ENCODE assay signal across 18 cellular contexts in the genomic region with DNA sequence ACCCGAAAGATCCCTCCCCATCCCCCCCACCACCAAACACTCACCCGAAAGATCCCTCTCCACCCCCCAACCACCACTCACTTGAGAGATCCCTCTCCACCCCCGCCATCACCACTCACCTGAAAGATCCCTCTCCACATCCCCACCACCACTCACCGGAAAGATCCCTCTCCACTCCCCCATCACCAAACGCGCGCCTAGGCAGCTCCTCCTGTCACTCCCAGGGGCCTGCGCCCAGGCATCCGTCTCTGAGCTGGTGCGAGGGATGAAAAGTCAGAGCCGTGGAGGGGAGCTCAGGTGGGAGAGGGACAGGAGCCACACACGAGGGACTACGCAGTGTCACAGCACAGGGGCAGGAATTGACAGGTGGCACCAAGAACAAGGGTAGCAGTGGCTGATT. TPM values are rescaled to one million over a fixed set of nuclear protein-coding genes. Genes with fewer than 3 reads are reported as not detected.
DNase-seq lines count a peak whose midpoint lies in the region; TF ChIP-seq lines count a peak whose summit lies in the region.
"Had no signal": no experiment of that assay in that cellular context is flagged by ENCODE, and none has a peak within 500 bp of the region (broad histone marks: within the 10 kb centered on the region; RNA-seq: fewer than 3 reads in every experiment).

No MANE protein-coding gene starts in this region.

- intact Hi-C loops in CD14-positive monocyte (cut with micrococcal nuclease), result loop anchor here in 1 of 2 donors (5.0 kb wide), 2 partner anchors 62 to 83 kb away; no protein-coding TSS in a partner anchor
- intact Hi-C loops in dorsolateral prefrontal cortex (cut with DNase I), result no loop called here

- peaks cover 81 to 85% of the 10 kb centered on the region in 2 experiments for H3K4me1 ChIP-seq in neutrophil (ENCODE audit: control insufficient read depth in 1 of 2, insufficient read depth in 1 of 2, low read depth in 1 of 2, low read length in 1 of 2)

- DNase-seq in CD14-positive monocyte (ENCODE audit: low spot score), result no peak
- no peak for DNase-seq in RWPE1 (ENCODE audit: low spot score)
- DNase-seq in dorsolateral prefrontal cortex, result no peak
- no peak for DNase-seq in cerebellar cortex (ENCODE audit: low spot score)
- DNase-seq in inferior parietal cortex (ENCODE audit: extremely low spot score), result no peak
- no peak for DNase-seq in DMS79 (lab: John Stamatoyannopoulos, UW)
- DNase-seq: 8988T; AML-193; Calu3; CD4-positive, alpha-beta T cell; DMS 273 treated with DMSO at 0.1 percent for 48 hours; DMS79 treated with DMSO at 0.1 percent for 48 hours; EL had no signal

- H3K9me3 ChIP-seq in neutrophil, result no peaks in the 10 kb centered on the region
- H3K9me3 ChIP-seq: BLaER1 had no signal

- H3K27ac ChIP-seq in RWPE1 (peak overlapping the region; percentile 86), dorsolateral prefrontal cortex (peak overlapping the region in 44 of 59 donors; percentile 13 to 81 (median 68)), neutrophil (peak overlapping the region; percentile 83)
- H3K27ac ChIP-seq: BLaER1 had no signal

- no peaks in the 10 kb centered on the region for H3K36me3 ChIP-seq in neutrophil

- H3K36me3 Mint-ChIP-seq in CD14-positive monocyte, result peaks cover 30 to 48% of the 10 kb centered on the region in 2 donors

- peaks cover 95% of the 10 kb centered on the region for H3K4me1 Mint-ChIP-seq in CD14-positive monocyte

- no peak overlapping the region for H3K4me3 Mint-ChIP-seq in CD14-positive monocyte
- H3K4me3 Mint-ChIP-seq: CD4-positive, alpha-beta T cell; GM23338; IgD-negative memory B cell had no signal

- peaks cover 0 to 3% (median 0%) of the 10 kb centered on the region in 7 donors for H3K9me3 Mint-ChIP-seq in CD14-positive monocyte
- H3K9me3 Mint-ChIP-seq: CD4-positive, alpha-beta T cell; GM23338; IgD-negative memory B cell had no signal

- POLR2A ChIA-PET in RWPE1 (lab: Yijun Ruan, JAX; ENCODE audit: low non-redundant PET), result no interaction called here

- H3K27ac Mint-ChIP-seq in CD14-positive monocyte, result peak overlapping the region in 6 of 7 donors; percentile 86 to 97 (median 94)
- H3K27ac Mint-ChIP-seq: CD4-positive, alpha-beta T cell; GM23338 had no signal

- H3K27me3 ChIP-seq in dorsolateral prefrontal cortex (no peaks in the 10 kb centered on the region), neutrophil (no peaks in the 10 kb centered on the region)
- H3K27me3 ChIP-seq: BLaER1 had no signal

- TF ChIP-seq CTCF in CD14-positive monocyte (IDR thresholded peaks at IDR 0.05) (no peak), RWPE1 (conservative IDR thresholded peaks at IDR 0.05; ENCODE audit: low read depth) (no peak), dorsolateral prefrontal cortex (IDR thresholded peaks at IDR 0.05 in 54 of 56, conservative IDR thresholded peaks at IDR 0.05 in 2 of 56; ENCODE audit: low read depth in 1 of 56, partially characterized antibody in 56 of 56) (no peak), neutrophil (IDR thresholded peaks at IDR 0.05) (no peak)

- H3K27me3 Mint-ChIP-seq in CD14-positive monocyte (ENCODE audit: low read depth in 3 of 3), result peaks cover 0 to 3% (median 2%) of the 10 kb centered on the region in 3 donors
- H3K27me3 Mint-ChIP-seq: CD4-positive, alpha-beta T cell; IgD-negative memory B cell had no signal

- CTCF ChIA-PET in RWPE1 (lab: Yijun Ruan, JAX), result no interaction called here

- no peak overlapping the region for H3K4me3 ChIP-seq in dorsolateral prefrontal cortex
- H3K4me3 ChIP-seq in neutrophil (ENCODE audit: low read depth in 1 of 2, low read length in 1 of 2), result no peak overlapping the region
- H3K4me3 ChIP-seq: BLaER1, GM23338 had no signal

RNA-seq across cellular contexts. Expression of a gene that starts 11.5 kb away (rescaled TPM):
- 10 to 100 TPM; 14.0 to 15.6 TPM for polyA plus RNA-seq in CD14-positive monocyte
- total RNA-seq in dorsolateral prefrontal cortex, result 100 to 1,000 TPM; 174 to 603 (median 325) TPM

RNA-seq across cellular contexts. Expression of a gene that starts 55.6 kb away (rescaled TPM):
- 10 to 100 TPM; 14.0 to 19.0 TPM for polyA plus RNA-seq in CD14-positive monocyte
- 1 to 10 TPM in 2 of 120 experiments, under 1 TPM in 8, not detected in 110; 0.41 to 1.8 (median 0.82) TPM for total RNA-seq in dorsolateral prefrontal cortex
- total RNA-seq: Calu3; CD4-positive, alpha-beta T cell; GM23338; HT1080 had no signal
